8 cellular contexts compared by ENCODE assay signal in the genomic region with DNA sequence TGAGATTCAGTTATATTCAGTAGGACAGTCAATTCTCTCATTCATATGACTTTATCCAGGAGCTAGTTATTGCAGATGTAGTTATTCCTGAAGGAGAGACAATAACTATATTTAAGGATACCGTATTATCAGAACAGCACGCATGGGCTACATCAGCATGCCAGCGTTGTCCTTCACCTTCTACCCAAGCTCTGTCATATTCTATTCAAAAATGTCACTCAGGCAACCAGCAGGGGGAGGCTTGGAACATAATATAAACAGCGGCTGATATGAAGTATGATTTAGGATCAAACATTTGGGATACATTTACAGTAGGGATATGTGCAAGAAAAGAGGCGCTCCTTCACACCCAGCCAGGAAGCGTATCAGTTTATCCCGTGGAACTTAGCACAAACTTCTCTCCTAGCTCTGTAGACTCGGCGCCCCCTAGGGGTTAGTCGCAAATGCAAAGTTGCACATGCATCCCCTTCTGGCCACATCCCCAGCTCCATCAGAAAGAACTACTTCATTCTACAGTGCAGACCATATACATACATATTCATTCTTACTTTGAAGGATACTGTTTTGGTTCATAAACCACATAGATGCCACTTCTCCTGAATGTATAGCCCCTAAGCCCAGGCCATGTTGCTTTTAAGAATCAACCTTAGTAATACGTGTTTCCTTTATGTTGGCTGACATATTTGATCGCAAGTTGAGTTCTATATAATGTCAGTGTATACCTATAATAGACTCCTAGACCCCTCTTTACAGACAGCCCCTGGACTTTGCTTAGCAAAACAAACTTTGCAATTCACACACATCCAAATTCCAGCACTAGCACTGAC.
DNase-seq lines count a peak whose midpoint lies in the region; ATAC-seq and TF ChIP-seq lines count a peak whose summit lies in the region.

No MANE protein-coding gene starts in this region.

- ATAC-seq in GM18498 (IDR thresholded peaks at IDR 0.05; ENCODE audit: unreplicated experiment) (peak; percentile 82), HG03378 (IDR thresholded peaks at IDR 0.05; ENCODE audit: unreplicated experiment) (peak; percentile 63), HG03139 (IDR thresholded peaks at IDR 0.05; ENCODE audit: unreplicated experiment) (no peak)

- H3K4me1 Mint-ChIP-seq in CD14-positive monocyte, result peaks cover 4% of the 10 kb centered on the region
- H3K4me1 Mint-ChIP-seq in CD8-positive, alpha-beta memory T cell, result no peaks in the 10 kb centered on the region

- intact Hi-C loops in CD14-positive monocyte (cut with micrococcal nuclease), result loop anchor here in 1 of 2 donors (10.0 kb wide), 1 partner anchor 799 kb away; no protein-coding TSS in a partner anchor

- no peaks in the 10 kb centered on the region for H3K27me3 ChIP-seq in CD8-positive, alpha-beta memory T cell (ENCODE audit: insufficient read depth, low read length, poor library complexity, severe bottlenecking)

- no peaks in the 10 kb centered on the region for H3K9me3 ChIP-seq in SK-N-MC (ENCODE audit: low read depth, low read length)
- H3K9me3 ChIP-seq in CD8-positive, alpha-beta memory T cell (ENCODE audit: low read length), result no peaks in the 10 kb centered on the region

- H3K9me3 Mint-ChIP-seq in CD14-positive monocyte, result no peaks in the 10 kb centered on the region
- peaks cover 0 to 3% (median 0%) of the 10 kb centered on the region in 5 donors for H3K9me3 Mint-ChIP-seq in CD8-positive, alpha-beta memory T cell

- CTCF ChIA-PET in CD8-positive, alpha-beta memory T cell (lab: Charles Lee), result no interaction called here

- no peaks in the 10 kb centered on the region for H3K36me3 Mint-ChIP-seq in CD14-positive monocyte
- no peaks in the 10 kb centered on the region for H3K36me3 Mint-ChIP-seq in CD8-positive, alpha-beta memory T cell

- TF ChIP-seq CTCF in CD14-positive monocyte (IDR thresholded peaks at IDR 0.05), result peak; percentile 94
- TF ChIP-seq CTCF in fibroblast of pulmonary artery (IDR thresholded peaks at IDR 0.05; ENCODE audit: low read length, missing control alignments), result peak; percentile 82

- no peaks in the 10 kb centered on the region for H3K4me1 ChIP-seq in CD8-positive, alpha-beta memory T cell (ENCODE audit: insufficient read depth, low read length)

- H3K36me3 ChIP-seq in SK-N-MC (ENCODE audit: insufficient read depth, low read length), result no peaks in the 10 kb centered on the region
- H3K36me3 ChIP-seq in CD8-positive, alpha-beta memory T cell (ENCODE audit: insufficient read depth, low read length), result no peaks in the 10 kb centered on the region

- DNase-seq in CD14-positive monocyte (ENCODE audit: low spot score) (peak; percentile 52), SK-N-MC (ENCODE audit: low read depth, low spot score) (peak; percentile 5), fibroblast of pulmonary artery (ENCODE audit: low read depth) (peak; percentile 43), pons (ENCODE audit: low spot score) (peak; percentile 7)
- DNase-seq in CD8-positive, alpha-beta memory T cell, result no peak

- H3K27ac Mint-ChIP-seq in CD14-positive monocyte, result no peak overlapping the region
- no peak overlapping the region for H3K27ac Mint-ChIP-seq in CD8-positive, alpha-beta memory T cell

- H3K27ac ChIP-seq in SK-N-MC, result no peak overlapping the region
- H3K27ac ChIP-seq in CD8-positive, alpha-beta memory T cell (ENCODE audit: low read depth, low read length), result no peak overlapping the region

- no peak overlapping the region for H3K9ac ChIP-seq in SK-N-MC (ENCODE audit: insufficient read length)

- H3K4me3 ChIP-seq in SK-N-MC, result no peak overlapping the region
- no peak overlapping the region for H3K4me3 ChIP-seq in fibroblast of pulmonary artery (replicated peaks; ENCODE audit: low read depth, low read length)
- H3K4me3 ChIP-seq in CD8-positive, alpha-beta memory T cell (ENCODE audit: low read length), result no peak overlapping the region

- H3K27me3 Mint-ChIP-seq in CD14-positive monocyte (ENCODE audit: low read depth in 3 of 3), result peaks cover 0 to 8% (median 5%) of the 10 kb centered on the region in 3 donors
- no peaks in the 10 kb centered on the region for H3K27me3 Mint-ChIP-seq in CD8-positive, alpha-beta memory T cell

- POLR2A ChIA-PET in CD8-positive, alpha-beta memory T cell (lab: Charles Lee), result no interaction called here

- H3K4me3 Mint-ChIP-seq in CD14-positive monocyte, result peak overlapping the region in 1 of 2 donors; percentile 79
- no peak overlapping the region for H3K4me3 Mint-ChIP-seq in CD8-positive, alpha-beta memory T cell

Comparison
In these comparisons a context has a peak if more than half of its experiments do, and no peak if none do; other contexts are left out.
1. DNase-seq: peak in CD14-positive monocyte (single experiment), SK-N-MC (single experiment), fibroblast of pulmonary artery (single experiment) and pons (single experiment); none in CD8-positive, alpha-beta memory T cell (0 of 5).